20 cellular contexts compared by ENCODE assay signal in the genomic region with DNA sequence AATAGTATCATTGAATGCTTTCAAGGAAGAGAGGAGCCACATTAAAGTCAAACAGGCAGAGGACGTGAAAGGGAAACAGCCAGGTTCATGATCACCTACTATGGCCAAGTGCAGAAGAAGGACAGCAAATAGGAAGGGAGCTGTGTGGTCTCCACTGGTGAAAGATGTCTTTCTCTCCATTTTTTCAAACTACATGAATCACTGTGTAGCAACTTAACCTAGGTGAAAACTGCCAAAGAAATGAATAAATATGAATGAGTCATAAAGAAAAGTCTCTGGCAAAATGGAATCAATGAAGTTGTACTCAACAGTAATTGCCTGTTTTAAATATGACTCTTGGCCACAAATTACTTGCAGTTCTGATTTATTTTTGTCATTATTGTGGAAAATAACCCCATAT.
"Had no signal": no experiment of that assay in that cellular context is flagged by ENCODE, and none has a peak within 500 bp of the region (broad histone marks: within the 10 kb centered on the region; RNA-seq: fewer than 3 reads in every experiment).

No MANE protein-coding gene starts in this region.

- ATAC-seq: activated CD8-positive, alpha-beta memory T cell treated with anti-CD3 and anti-CD28 coated beads, Interleukin-2, amount 10 ng/mL, durations not matched to agents 7 days and 5 days; left ventricle myocardium superior; natural killer cell treated with Interleukin-12 subunit alpha and Interleukin-12 subunit beta and Interleukin-15 and Interleukin-18, amount 100 ng/mL, for 72 hours had no signal

- H3K9me3 ChIP-seq: suprapubic skin had no signal

- DNase-seq: activated CD4-positive, alpha-beta T cell treated with anti-CD3 and anti-CD28 coated beads, Interleukin-2, amount 50 U/mL, for 48 hours; activated CD8-positive, alpha-beta memory T cell treated with anti-CD3 and anti-CD28 coated beads, Interleukin-2, amount 10 ng/mL, durations not matched to agents 7 days and 5 days; activated naive CD4-positive, alpha-beta T cell treated with anti-CD3 and anti-CD28 coated beads for 36 hours; activated T-cell treated with anti-CD3 and anti-CD28 coated beads, Interleukin-2, amount 50 U/mL, for 1 hour; caudate nucleus; effector CD8-positive, alpha-beta T cell; hippocampal formation; kidney; left ventricle myocardium superior; nucleus accumbens; right cardiac atrium; small intestine; stimulated activated CD4-positive, alpha-beta T cell treated with anti-CD3 and anti-CD28 coated beads, Interleukin-4, amount 100 ng/mL, for 4 hours; stimulated activated CD8-positive, alpha-beta memory T cell treated with anti-CD3 and anti-CD28 coated beads, Interleukin-4, amount 100 ng/mL, for 48 hours; stimulated activated naive CD4-positive, alpha-beta T cell treated with Interleukin-2 at 50 U/mL for 16 hours; T-helper 1 cell; WERI-Rb-1 had no signal

- H3K27me3 ChIP-seq: suprapubic skin had no signal

- H3K36me3 ChIP-seq: suprapubic skin, WERI-Rb-1 had no signal

- H3K4me3 ChIP-seq: coronary artery, suprapubic skin had no signal

- H3K27ac ChIP-seq: coronary artery, suprapubic skin, WERI-Rb-1 had no signal
